8 cellular contexts compared by ENCODE assay signal in the genomic region with DNA sequence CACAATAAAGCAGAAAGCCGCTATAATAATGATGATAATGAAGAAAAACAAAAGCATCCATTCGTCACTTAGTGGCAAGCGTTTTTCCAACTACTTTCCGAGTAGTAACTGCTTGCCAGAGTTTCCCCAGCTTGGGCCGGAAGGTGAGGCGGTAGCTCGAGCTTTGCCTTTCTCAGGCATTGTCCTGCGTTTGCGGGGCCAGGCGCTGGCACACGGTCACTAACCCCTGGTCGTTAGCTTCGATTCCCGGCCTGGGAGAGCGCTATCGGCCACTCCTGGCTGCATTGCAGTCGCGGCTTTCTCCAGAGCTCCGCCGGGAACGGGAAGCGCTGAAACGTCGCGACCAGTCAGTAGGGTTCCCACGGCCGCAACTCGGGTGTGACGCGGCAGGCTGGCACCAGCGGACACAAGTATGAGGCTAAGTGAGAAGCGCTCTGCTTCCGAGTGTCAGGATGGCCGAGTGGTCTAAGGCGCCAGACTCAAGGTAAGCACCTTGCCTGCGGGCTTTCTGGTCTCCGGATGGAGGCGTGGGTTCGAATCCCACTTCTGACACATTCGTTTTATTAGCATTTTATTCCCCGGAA. TPM values are rescaled to one million over a fixed set of nuclear protein-coding genes. Genes with fewer than 3 reads are reported as not detected.
DNase-seq lines count a peak whose midpoint lies in the region; ATAC-seq, FAIRE-seq and TF ChIP-seq lines count a peak whose summit lies in the region.

No MANE protein-coding gene starts in this region.

- peak in 1 of 4 experiments; percentile 10 for TF ChIP-seq CTCF in prostate gland (IDR thresholded peaks at IDR 0.05)

- intact Hi-C loops in left ventricle myocardium superior (cut with micrococcal nuclease) = no loop called here
- intact Hi-C loops in prostate gland (cut with DNase I) = loop anchor here (2.0 kb wide), 1 partner anchor 15 kb away; a partner anchor contains a TSS

- WGBS in prostate gland = under 1% methylated on average over 41 of the region's 41 CpGs
- under 1% methylated on average over 41 of the region's 41 CpGs for WGBS in urinary bladder

- no peaks in the 10 kb centered on the region for H3K27me3 ChIP-seq in prostate gland (replicated peaks; ENCODE audit: insufficient read depth)

- no peaks in the 10 kb centered on the region for H3K9me3 ChIP-seq in prostate gland

- peak; percentile 96 for FAIRE-seq in GM12891 (lab: Jason Lieb, UNC)

- H3K4me3 ChIP-seq in prostate gland (peak overlapping the region; percentile 51 to 58), urinary bladder (ENCODE audit: low read depth, low read length) (peak overlapping the region; percentile 55)

- peak; percentile 66; the same call in 1 of the 2 replicates for TF ChIP-seq POLR2A in GM12891 (IDR thresholded peaks at IDR 0.05; ENCODE audit: low read depth, low read length)
- TF ChIP-seq POLR2A in prostate gland (IDR thresholded peaks at IDR 0.05) = peak; percentile 37

- H3K4me1 ChIP-seq in prostate gland (replicated peaks) = no peaks in the 10 kb centered on the region
- no peaks in the 10 kb centered on the region for H3K4me1 ChIP-seq in urinary bladder (ENCODE audit: insufficient read depth)

- ATAC-seq in HG02852 (IDR thresholded peaks at IDR 0.05; ENCODE audit: unreplicated experiment) (peak; percentile 74), left ventricle myocardium superior (peak; percentile 95)

- H3K27ac ChIP-seq in prostate gland = peak overlapping the region; percentile 95 to 96
- H3K27ac ChIP-seq in urinary bladder (ENCODE audit: low read depth) = peak overlapping the region; percentile 98

- H3K36me3 ChIP-seq in prostate gland (no peaks in the 10 kb centered on the region), urinary bladder (ENCODE audit: insufficient read depth) (no peaks in the 10 kb centered on the region)

- DNase-seq in GM12891 (ENCODE audit: insufficient read length, low spot score) (peak; percentile 60), NCI-H1436 treated with DMSO at 0.1 percent for 48 hours (lab: John Stamatoyannopoulos, UW) (peak; percentile 93), T follicular helper cell (ENCODE audit: low read depth) (peak; percentile 83), amniotic epithelial cell (ENCODE audit: low read depth) (peak; percentile 94), left ventricle myocardium superior (peak; percentile 94), prostate gland (ENCODE audit: low spot score) (peak; percentile 91)

TF ChIP-seq in GM12891, 5 proteins besides CTCF, POLR2A, EP300 and RAD21:
- TF ChIP-seq TAF1 (IDR thresholded peaks at IDR 0.05; ENCODE audit: low read depth, low read length) = no peak
- TF ChIP-seq POLR2AphosphoS5 (IDR thresholded peaks at IDR 0.05; ENCODE audit: low read depth, low read length) = no peak
- peak; percentile 86 for TF ChIP-seq PAX5 (IDR thresholded peaks at IDR 0.05; ENCODE audit: insufficient read depth, low read length, severe bottlenecking)
- TF ChIP-seq SPI1 (IDR thresholded peaks at IDR 0.05; ENCODE audit: low read depth, low read length) = peak; percentile 45; the same call in 1 of the 2 replicates
- TF ChIP-seq POU2F2 (IDR thresholded peaks at IDR 0.05; ENCODE audit: low read depth, low read length) = no peak

RNA-seq across cellular contexts. Expression of a gene that starts 14.6 kb away (rescaled TPM):
- 31.6 TPM for polyA plus RNA-seq in GM12891 (2012; ENCODE audit: low read depth, missing spikeins)
- total RNA-seq in left ventricle myocardium superior (27.1 TPM), prostate gland (10 to 100 TPM; 65.0 to 99.7 TPM), urinary bladder (14.7 TPM)
- polyA plus RNA-seq in urinary bladder = 40.8 TPM

RNA-seq across cellular contexts. Expression of a gene that starts 32.5 kb away (rescaled TPM):
- 1.4 TPM for polyA plus RNA-seq in GM12891 (2012; ENCODE audit: low read depth, missing spikeins)
- total RNA-seq in left ventricle myocardium superior = 3.3 TPM
- 10 to 100 TPM in 1 of 2 donors, 1 to 10 TPM in 1; 8.6 to 12.6 TPM for total RNA-seq in prostate gland
- 10.2 TPM for total RNA-seq in urinary bladder
- 4.2 TPM for polyA plus RNA-seq in urinary bladder

RNA-seq across cellular contexts. Expression of a gene that starts 35.5 kb away (rescaled TPM):
- polyA plus RNA-seq in GM12891 (2012; ENCODE audit: low read depth, missing spikeins) = 24.7 TPM
- 45.5 TPM for total RNA-seq in left ventricle myocardium superior
- total RNA-seq in prostate gland = 10 to 100 TPM; 44.2 to 63.1 TPM
- 12.9 TPM for total RNA-seq in urinary bladder
- 32.5 TPM for polyA plus RNA-seq in urinary bladder

RNA-seq across cellular contexts. Expression of a gene that starts 47.8 kb away (rescaled TPM):
- polyA plus RNA-seq in GM12891 (2012; ENCODE audit: low read depth, missing spikeins) = 6.1 TPM
- total RNA-seq in left ventricle myocardium superior (20.1 TPM), prostate gland (10 to 100 TPM; 23.3 to 35.3 TPM), urinary bladder (12.7 TPM)
- polyA plus RNA-seq in urinary bladder = 21.8 TPM

Comparison
In these comparisons a context has a peak if more than half of its experiments do, and no peak if none do; other contexts are left out.
1. Peak in every context shown above with its lines: DNase-seq, ATAC-seq, H3K4me3 ChIP-seq and H3K27ac ChIP-seq.